11 cellular contexts compared by ENCODE assay signal in the genomic region with DNA sequence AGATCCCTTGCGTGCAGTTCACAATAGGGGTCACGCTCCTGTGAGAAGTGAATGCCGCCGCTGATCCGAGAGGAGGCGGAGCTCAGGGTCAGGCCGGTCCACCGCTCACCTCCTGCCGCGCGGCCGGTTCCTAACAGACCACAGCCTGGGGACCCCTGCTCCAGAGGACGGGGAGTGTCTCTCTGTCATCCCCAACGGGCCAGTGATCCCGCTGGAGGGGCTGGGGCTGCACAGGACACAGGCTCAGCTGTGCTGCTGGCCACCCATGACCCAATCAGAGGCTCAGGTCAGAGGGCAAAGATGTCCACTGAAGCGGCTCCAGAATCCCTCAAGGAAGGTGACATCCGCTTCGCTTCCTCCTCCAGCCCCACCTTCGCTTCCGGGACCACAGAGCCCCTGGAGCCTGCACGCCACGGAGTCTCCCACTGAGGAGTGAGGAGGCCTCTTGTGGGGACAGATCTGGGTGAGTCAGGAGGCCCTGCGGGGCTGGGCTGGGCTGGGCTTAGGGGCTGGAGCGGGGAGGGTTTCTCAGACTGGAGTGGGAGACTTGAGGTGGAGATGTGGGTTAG.
DNase-seq lines count a peak whose midpoint lies in the region; ATAC-seq and TF ChIP-seq lines count a peak whose summit lies in the region.
"Had no signal": no experiment of that assay in that cellular context is flagged by ENCODE, and none has a peak within 500 bp of the region (broad histone marks: within the 10 kb centered on the region; RNA-seq: fewer than 3 reads in every experiment).

No MANE protein-coding gene starts in this region.

- H3K9me3 Mint-ChIP-seq in natural killer cell treated with Interleukin-12 subunit alpha and Interleukin-12 subunit beta and Interleukin-15 and Interleukin-18, amount 100 ng/mL, for 72 hours, result no peaks in the 10 kb centered on the region
- H3K9me3 Mint-ChIP-seq: CD8-positive, alpha-beta memory T cell had no signal

- peak overlapping the region; percentile 38 for H3K4me3 ChIP-seq in coronary artery
- H3K4me3 ChIP-seq: GM12878 had no signal

- no peaks in the 10 kb centered on the region for H3K36me3 Mint-ChIP-seq in natural killer cell treated with Interleukin-12 subunit alpha and Interleukin-12 subunit beta and Interleukin-15 and Interleukin-18, amount 100 ng/mL, for 72 hours
- H3K36me3 Mint-ChIP-seq: CD8-positive, alpha-beta memory T cell had no signal

- no peaks in the 10 kb centered on the region for H3K27me3 Mint-ChIP-seq in natural killer cell treated with Interleukin-12 subunit alpha and Interleukin-12 subunit beta and Interleukin-15 and Interleukin-18, amount 100 ng/mL, for 72 hours
- H3K27me3 Mint-ChIP-seq: CD8-positive, alpha-beta memory T cell had no signal

- peak overlapping the region; percentile 32 for H3K4me3 Mint-ChIP-seq in natural killer cell treated with Interleukin-12 subunit alpha and Interleukin-12 subunit beta and Interleukin-15 and Interleukin-18, amount 100 ng/mL, for 72 hours

- peak overlapping the region in 1 of 2 donors; percentile 57 for H3K27ac Mint-ChIP-seq in natural killer cell treated with Interleukin-12 subunit alpha and Interleukin-12 subunit beta and Interleukin-15 and Interleukin-18, amount 100 ng/mL, for 72 hours

- H3K4me1 Mint-ChIP-seq in natural killer cell treated with Interleukin-12 subunit alpha and Interleukin-12 subunit beta and Interleukin-15 and Interleukin-18, amount 100 ng/mL, for 72 hours (ENCODE audit: low read depth in 2 of 2), result peaks cover 22 to 43% of the 10 kb centered on the region in 2 donors

- DNase-seq in AG08395 (ENCODE audit: low spot score), result peak; percentile 63
- peak; percentile 39 for DNase-seq in LHCN-M2 (ENCODE audit: low read depth)
- no peak for DNase-seq in coronary artery (ENCODE audit: low spot score)
- peak; percentile 53 for DNase-seq in natural killer cell treated with Interleukin-12 subunit alpha and Interleukin-12 subunit beta and Interleukin-15 and Interleukin-18, amount 100 ng/mL, for 72 hours (ENCODE audit: low spot score)
- DNase-seq in DMS53 treated with DMSO at 0.1 percent for 48 hours (lab: John Stamatoyannopoulos, UW; ENCODE audit: unreplicated experiment), result no peak
- no peak for DNase-seq in stimulated activated CD4-positive, alpha-beta T cell treated with anti-CD3 and anti-CD28 coated beads, Interleukin-15, amount 100 ng/mL, for 24 hours
- DNase-seq: NCI-H526 treated with DMSO at 0.1 percent for 48 hours had no signal

- no peak for TF ChIP-seq CTCF in coronary artery (IDR thresholded peaks at IDR 0.05)

- no peak for ATAC-seq in natural killer cell treated with Interleukin-12 subunit alpha and Interleukin-12 subunit beta and Interleukin-15 and Interleukin-18, amount 100 ng/mL, for 72 hours
- no peak for ATAC-seq in HG02885 (IDR thresholded peaks at IDR 0.05; ENCODE audit: poor library complexity, unreplicated experiment)
- ATAC-seq in HG02973 (IDR thresholded peaks at IDR 0.05; ENCODE audit: unreplicated experiment), result no peak
- ATAC-seq: GM12878 had no signal

- peak overlapping the region; percentile 64 to 90 for H3K27ac ChIP-seq in coronary artery

Comparison
In these comparisons a context has a peak if more than half of its experiments do, and no peak if none do; other contexts are left out.
1. DNase-seq: peak in AG08395 (single experiment), LHCN-M2 (single experiment) and natural killer cell treated with Interleukin-12 subunit alpha and Interleukin-12 subunit beta and Interleukin-15 and Interleukin-18, amount 100 ng/mL, for 72 hours (single experiment); none in coronary artery (single experiment), DMS53 treated with DMSO at 0.1 percent for 48 hours (single experiment) and stimulated activated CD4-positive, alpha-beta T cell treated with anti-CD3 and anti-CD28 coated beads, Interleukin-15, amount 100 ng/mL, for 24 hours (single experiment).